2 cellular contexts compared by ENCODE assay signal in the genomic region with DNA sequence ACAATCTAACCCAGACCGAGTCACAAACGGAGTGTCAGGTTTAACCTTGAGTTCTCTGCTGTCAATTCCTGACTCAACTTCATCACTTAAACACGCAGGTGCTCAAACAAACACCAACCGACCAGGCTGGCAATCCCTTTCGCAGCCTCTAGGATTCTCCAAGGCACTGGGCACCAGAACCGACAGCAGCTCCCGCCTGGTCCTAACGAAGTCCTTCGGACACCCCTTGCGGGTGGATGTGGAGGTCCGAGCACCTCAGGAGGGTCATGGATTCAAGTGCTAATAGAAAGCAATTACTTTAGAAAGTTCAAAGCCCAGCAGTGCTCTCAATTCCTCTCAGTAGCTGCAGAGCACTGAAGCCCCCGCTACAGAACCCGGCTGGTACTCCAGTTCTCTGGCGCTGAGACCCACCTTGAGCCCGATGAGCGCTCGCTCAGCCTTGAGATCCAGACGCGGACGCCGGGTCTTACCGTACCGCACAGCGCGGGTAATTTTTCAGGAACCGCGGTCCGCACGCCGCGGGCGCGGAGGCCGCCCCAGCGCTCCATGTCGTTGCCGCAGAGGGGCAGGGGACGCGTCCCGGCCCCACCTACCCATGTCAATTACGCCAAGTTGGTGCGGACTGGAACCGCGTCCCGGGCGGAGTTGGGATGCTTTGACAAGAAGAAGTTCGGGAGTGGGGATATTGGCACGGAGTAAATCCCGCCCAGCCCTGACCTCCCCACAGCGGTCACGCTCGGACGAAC.
TF ChIP-seq lines count a peak whose summit lies in the region.

No MANE protein-coding gene starts in this region.

TF ChIP-seq in HEK293, 187 proteins besides CTCF, POLR2A, EP300 and RAD21 (continued from another document):
- TF ChIP-seq, protein P1, sequence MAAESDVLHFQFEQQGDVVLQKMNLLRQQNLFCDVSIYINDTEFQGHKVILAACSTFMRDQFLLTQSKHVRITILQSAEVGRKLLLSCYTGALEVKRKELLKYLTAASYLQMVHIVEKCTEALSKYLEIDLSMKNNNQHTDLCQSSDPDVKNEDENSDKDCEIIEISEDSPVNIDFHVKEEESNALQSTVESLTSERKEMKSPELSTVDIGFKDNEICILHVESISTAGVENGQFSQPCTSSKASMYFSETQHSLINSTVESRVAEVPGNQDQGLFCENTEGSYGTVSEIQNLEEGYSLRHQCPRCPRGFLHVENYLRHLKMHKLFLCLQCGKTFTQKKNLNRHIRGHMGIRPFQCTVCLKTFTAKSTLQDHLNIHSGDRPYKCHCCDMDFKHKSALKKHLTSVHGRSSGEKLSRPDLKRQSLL (tag by site-specific recombination; IDR thresholded peaks at IDR 0.05) = peak; percentile 71; the same call in 1 of the 2 replicates
- no peak for TF ChIP-seq ZBTB17 (tag by site-specific recombination; IDR thresholded peaks at IDR 0.05)
- peak; percentile 13; the same call in 1 of the 2 replicates for TF ChIP-seq ZNF660 (tag by site-specific recombination; IDR thresholded peaks at IDR 0.05)
- TF ChIP-seq ZNF677 (tag by site-specific recombination; IDR thresholded peaks at IDR 0.05) = no peak
- TF ChIP-seq ZNF335 (tag by site-specific recombination; conservative IDR thresholded peaks at IDR 0.05) = peak; percentile 80
- TF ChIP-seq ZNF175 (tag by site-specific recombination; IDR thresholded peaks at IDR 0.05) = no peak
- TF ChIP-seq, protein P2, sequence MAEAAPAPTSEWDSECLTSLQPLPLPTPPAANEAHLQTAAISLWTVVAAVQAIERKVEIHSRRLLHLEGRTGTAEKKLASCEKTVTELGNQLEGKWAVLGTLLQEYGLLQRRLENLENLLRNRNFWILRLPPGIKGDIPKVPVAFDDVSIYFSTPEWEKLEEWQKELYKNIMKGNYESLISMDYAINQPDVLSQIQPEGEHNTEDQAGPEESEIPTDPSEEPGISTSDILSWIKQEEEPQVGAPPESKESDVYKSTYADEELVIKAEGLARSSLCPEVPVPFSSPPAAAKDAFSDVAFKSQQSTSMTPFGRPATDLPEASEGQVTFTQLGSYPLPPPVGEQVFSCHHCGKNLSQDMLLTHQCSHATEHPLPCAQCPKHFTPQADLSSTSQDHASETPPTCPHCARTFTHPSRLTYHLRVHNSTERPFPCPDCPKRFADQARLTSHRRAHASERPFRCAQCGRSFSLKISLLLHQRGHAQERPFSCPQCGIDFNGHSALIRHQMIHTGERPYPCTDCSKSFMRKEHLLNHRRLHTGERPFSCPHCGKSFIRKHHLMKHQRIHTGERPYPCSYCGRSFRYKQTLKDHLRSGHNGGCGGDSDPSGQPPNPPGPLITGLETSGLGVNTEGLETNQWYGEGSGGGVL (tag by site-specific recombination; IDR thresholded peaks at IDR 0.05) = 0 out of 2 replicates have a peak, but pooled peaks have one; percentile 13
- TF ChIP-seq IKZF3 (tag by site-specific recombination; IDR thresholded peaks at IDR 0.05) = peak; percentile 38; the same call in 1 of the 2 replicates
TF ChIP-seq in HEK293: peak in this region for 12.

TF ChIP-seq in K562, 482 proteins besides CTCF, POLR2A, EP300 and RAD21 (continued from another document and continues in another):
- TF ChIP-seq, protein P3, sequence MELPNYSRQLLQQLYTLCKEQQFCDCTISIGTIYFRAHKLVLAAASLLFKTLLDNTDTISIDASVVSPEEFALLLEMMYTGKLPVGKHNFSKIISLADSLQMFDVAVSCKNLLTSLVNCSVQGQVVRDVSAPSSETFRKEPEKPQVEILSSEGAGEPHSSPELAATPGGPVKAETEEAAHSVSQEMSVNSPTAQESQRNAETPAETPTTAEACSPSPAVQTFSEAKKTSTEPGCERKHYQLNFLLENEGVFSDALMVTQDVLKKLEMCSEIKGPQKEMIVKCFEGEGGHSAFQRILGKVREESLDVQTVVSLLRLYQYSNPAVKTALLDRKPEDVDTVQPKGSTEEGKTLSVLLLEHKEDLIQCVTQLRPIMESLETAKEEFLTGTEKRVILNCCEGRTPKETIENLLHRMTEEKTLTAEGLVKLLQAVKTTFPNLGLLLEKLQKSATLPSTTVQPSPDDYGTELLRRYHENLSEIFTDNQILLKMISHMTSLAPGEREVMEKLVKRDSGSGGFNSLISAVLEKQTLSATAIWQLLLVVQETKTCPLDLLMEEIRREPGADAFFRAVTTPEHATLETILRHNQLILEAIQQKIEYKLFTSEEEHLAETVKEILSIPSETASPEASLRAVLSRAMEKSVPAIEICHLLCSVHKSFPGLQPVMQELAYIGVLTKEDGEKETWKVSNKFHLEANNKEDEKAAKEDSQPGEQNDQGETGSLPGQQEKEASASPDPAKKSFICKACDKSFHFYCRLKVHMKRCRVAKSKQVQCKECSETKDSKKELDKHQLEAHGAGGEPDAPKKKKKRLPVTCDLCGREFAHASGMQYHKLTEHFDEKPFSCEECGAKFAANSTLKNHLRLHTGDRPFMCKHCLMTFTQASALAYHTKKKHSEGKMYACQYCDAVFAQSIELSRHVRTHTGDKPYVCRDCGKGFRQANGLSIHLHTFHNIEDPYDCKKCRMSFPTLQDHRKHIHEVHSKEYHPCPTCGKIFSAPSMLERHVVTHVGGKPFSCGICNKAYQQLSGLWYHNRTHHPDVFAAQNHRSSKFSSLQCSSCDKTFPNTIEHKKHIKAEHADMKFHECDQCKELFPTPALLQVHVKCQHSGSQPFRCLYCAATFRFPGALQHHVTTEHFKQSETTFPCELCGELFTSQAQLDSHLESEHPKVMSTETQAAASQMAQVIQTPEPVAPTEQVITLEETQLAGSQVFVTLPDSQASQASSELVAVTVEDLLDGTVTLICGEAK (IDR thresholded peaks at IDR 0.05) = no peak
- TF ChIP-seq, protein P3 (CRISPR knock-in tag; IDR thresholded peaks at IDR 0.05) = no peak
- TF ChIP-seq, protein P4, sequence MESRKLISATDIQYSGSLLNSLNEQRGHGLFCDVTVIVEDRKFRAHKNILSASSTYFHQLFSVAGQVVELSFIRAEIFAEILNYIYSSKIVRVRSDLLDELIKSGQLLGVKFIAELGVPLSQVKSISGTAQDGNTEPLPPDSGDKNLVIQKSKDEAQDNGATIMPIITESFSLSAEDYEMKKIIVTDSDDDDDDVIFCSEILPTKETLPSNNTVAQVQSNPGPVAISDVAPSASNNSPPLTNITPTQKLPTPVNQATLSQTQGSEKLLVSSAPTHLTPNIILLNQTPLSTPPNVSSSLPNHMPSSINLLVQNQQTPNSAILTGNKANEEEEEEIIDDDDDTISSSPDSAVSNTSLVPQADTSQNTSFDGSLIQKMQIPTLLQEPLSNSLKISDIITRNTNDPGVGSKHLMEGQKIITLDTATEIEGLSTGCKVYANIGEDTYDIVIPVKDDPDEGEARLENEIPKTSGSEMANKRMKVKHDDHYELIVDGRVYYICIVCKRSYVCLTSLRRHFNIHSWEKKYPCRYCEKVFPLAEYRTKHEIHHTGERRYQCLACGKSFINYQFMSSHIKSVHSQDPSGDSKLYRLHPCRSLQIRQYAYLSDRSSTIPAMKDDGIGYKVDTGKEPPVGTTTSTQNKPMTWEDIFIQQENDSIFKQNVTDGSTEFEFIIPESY (CRISPR knock-in tag; IDR thresholded peaks at IDR 0.05) = 0 out of 2 replicates have a peak, but pooled peaks have one; percentile 9
- TF ChIP-seq SNIP1 (IDR thresholded peaks at IDR 0.05; ENCODE audit: low read depth) = no peak
- TF ChIP-seq GTF2A2 (tag; IDR thresholded peaks at IDR 0.05) = peak; percentile 40; the same call in 1 of the 2 replicates
- TF ChIP-seq, protein P5, sequence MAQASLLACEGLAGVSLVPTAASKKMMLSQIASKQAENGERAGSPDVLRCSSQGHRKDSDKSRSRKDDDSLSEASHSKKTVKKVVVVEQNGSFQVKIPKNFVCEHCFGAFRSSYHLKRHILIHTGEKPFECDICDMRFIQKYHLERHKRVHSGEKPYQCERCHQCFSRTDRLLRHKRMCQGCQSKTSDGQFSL (CRISPR knock-in tag; IDR thresholded peaks at IDR 0.05) = no peak
- TF ChIP-seq, protein P5 (tag; IDR thresholded peaks at IDR 0.05) = no peak
- no peak for TF ChIP-seq ZNF57 (CRISPR knock-in tag; IDR thresholded peaks at IDR 0.05)
- no peak for TF ChIP-seq NR4A1 (CRISPR knock-in tag; IDR thresholded peaks at IDR 0.05)
- no peak for TF ChIP-seq NR4A1 (tag; IDR thresholded peaks at IDR 0.05)
- TF ChIP-seq ZBTB8A (IDR thresholded peaks at IDR 0.05; ENCODE audit: partially characterized antibody) = no peak
- TF ChIP-seq, protein P6, sequence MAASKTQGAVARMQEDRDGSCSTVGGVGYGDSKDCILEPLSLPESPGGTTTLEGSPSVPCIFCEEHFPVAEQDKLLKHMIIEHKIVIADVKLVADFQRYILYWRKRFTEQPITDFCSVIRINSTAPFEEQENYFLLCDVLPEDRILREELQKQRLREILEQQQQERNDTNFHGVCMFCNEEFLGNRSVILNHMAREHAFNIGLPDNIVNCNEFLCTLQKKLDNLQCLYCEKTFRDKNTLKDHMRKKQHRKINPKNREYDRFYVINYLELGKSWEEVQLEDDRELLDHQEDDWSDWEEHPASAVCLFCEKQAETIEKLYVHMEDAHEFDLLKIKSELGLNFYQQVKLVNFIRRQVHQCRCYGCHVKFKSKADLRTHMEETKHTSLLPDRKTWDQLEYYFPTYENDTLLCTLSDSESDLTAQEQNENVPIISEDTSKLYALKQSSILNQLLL (CRISPR knock-in tag; IDR thresholded peaks at IDR 0.05; ENCODE audit: borderline replicate concordance) = no peak
- peak; percentile 15; the same call in 1 of the 2 replicates for TF ChIP-seq ZBED1 (IDR thresholded peaks at IDR 0.05)
- TF ChIP-seq, protein P7, sequence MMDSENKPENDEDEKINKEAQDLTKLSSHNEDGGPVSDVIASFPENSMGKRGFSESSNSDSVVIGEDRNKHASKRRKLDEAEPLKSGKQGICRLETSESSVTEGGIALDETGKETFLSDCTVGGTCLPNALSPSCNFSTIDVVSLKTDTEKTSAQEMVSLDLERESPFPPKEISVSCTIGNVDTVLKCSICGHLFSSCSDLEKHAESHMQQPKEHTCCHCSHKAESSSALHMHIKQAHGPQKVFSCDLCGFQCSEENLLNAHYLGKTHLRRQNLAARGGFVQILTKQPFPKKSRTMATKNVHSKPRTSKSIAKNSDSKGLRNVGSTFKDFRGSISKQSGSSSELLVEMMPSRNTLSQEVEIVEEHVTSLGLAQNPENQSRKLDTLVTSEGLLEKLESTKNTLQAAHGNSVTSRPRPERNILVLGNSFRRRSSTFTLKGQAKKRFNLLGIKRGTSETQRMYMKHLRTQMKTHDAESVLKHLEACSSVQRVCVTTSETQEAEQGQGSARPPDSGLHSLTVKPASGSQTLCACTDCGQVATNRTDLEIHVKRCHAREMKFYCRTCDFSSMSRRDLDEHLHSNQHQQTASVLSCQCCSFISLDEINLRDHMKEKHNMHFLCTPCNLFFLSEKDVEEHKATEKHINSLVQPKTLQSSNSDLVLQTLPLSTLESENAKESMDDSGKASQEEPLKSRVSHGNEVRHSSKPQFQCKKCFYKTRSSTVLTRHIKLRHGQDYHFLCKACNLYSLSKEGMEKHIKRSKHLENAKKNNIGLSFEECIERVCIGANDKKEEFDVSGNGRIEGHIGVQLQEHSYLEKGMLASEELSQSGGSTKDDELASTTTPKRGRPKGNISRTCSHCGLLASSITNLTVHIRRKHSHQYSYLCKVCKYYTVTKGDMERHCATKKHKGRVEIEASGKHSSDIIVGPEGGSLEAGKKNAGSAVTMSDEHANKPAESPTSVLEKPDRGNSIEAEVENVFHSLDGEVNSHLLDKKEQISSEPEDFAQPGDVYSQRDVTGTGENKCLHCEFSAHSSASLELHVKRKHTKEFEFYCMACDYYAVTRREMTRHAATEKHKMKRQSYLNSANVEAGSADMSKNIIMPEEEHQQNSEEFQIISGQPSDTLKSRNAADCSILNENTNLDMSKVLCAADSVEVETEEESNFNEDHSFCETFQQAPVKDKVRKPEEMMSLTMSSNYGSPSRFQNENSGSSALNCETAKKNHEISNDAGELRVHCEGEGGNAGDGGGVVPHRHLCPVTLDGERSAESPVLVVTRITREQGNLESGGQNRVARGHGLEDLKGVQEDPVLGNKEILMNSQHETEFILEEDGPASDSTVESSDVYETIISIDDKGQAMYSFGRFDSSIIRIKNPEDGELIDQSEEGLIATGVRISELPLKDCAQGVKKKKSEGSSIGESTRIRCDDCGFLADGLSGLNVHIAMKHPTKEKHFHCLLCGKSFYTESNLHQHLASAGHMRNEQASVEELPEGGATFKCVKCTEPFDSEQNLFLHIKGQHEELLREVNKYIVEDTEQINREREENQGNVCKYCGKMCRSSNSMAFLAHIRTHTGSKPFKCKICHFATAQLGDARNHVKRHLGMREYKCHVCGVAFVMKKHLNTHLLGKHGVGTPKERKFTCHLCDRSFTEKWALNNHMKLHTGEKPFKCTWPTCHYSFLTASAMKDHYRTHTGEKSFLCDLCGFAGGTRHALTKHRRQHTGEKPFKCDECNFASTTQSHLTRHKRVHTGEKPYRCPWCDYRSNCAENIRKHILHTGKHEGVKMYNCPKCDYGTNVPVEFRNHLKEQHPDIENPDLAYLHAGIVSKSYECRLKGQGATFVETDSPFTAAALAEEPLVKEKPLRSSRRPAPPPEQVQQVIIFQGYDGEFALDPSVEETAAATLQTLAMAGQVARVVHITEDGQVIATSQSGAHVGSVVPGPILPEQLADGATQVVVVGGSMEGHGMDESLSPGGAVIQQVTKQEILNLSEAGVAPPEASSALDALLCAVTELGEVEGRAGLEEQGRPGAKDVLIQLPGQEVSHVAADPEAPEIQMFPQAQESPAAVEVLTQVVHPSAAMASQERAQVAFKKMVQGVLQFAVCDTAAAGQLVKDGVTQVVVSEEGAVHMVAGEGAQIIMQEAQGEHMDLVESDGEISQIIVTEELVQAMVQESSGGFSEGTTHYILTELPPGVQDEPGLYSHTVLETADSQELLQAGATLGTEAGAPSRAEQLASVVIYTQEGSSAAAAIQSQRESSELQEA (IDR thresholded peaks at IDR 0.05; ENCODE audit: low read depth) = no peak
